In the genomic region with DNA sequence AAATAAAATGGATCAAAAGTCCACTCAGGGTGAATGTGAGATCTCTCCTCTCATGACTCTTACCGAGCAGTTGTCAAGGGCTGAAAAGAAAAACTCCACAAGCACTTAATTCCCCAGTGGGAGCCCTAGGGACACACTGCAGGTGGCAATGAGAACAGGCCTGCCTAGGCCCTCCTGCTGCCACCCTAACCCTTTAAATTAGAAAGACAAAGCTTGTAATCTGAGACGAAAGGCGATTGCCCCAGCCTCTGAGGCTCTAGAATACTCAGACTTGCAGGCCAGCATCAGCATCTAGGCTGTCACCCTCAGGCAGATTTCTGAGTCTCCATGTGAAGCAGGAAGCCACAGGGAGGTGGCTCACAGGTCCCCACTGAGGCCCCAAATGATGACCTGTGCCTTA, we compare ENCODE assay signal across 19 cellular contexts.
A peak's percentile ranks its signal among the peaks of the same experiment; 100 is the strongest.
DNase-seq lines count a peak whose midpoint lies in the region; ATAC-seq lines count a peak whose summit lies in the region.
"Had no signal": no experiment of that assay in that cellular context is flagged by ENCODE, and none has a peak within 500 bp of the region (broad histone marks: within the 10 kb centered on the region; RNA-seq: fewer than 3 reads in every experiment).

No MANE protein-coding gene starts in this region.

- no peak for ATAC-seq in HG02759 (IDR thresholded peaks at IDR 0.05; ENCODE audit: unreplicated experiment)
- ATAC-seq: activated naive CD4-positive, alpha-beta T cell treated with anti-CD3 and anti-CD28 coated beads, Interleukin-2, amount 50 U/mL, for 72 hours; body of pancreas; left colon; PC-3 had no signal

- peak; percentile 31 for DNase-seq in DMS153 treated with DMSO at 0.1 percent for 48 hours (lab: John Stamatoyannopoulos, UW; ENCODE audit: unreplicated experiment)
- DNase-seq in NCI-H345 (lab: John Stamatoyannopoulos, UW) = peak; percentile 87
- peak; percentile 67 for DNase-seq in iPS DF 6.9 (ENCODE audit: low read depth, low spot score)
- no peak for DNase-seq in Ammon's horn (ENCODE audit: low spot score)
- no peak for DNase-seq in activated T-helper 1 cell treated with anti-CD3 and anti-CD28 coated beads, Interleukin-12 subunit alpha, Interleukin-12 subunit beta, Interleukin-2, Interleukin-4 antibody, amounts not matched to agents 30 ng/mL and 10 ng/mL and 1 ng/mL, durations not matched to agents 14 hours and 24 hours and 36 hours (ENCODE audit: low spot score)
- no peak for DNase-seq in H4 (ENCODE audit: low spot score)
- DNase-seq: activated CD4-positive, alpha-beta T cell treated with anti-CD3 and anti-CD28 coated beads for 4 hours; body of pancreas; dermis blood vessel endothelial cell; left colon; NCI-H446; PC-3; stimulated activated CD4-positive, alpha-beta T cell treated with anti-CD3 and anti-CD28 coated beads, Interleukin-4, amount 100 ng/mL, for 1 hour; T-helper 9 cell had no signal

- no peak overlapping the region for H3K9ac ChIP-seq in HUES64 (ENCODE audit: low read depth, low read length)

- H3K27ac ChIP-seq in HUES64 (ENCODE audit: low read depth, low read length) (peak overlapping the region; percentile 87), iPS DF 6.9 (ENCODE audit: low read length) (no peak overlapping the region)
- H3K27ac ChIP-seq: body of pancreas, esophagus muscularis mucosa had no signal

- H3K4me1 ChIP-seq in HUES64 (ENCODE audit: insufficient read depth, low read length) (peaks cover 24% of the 10 kb centered on the region), iPS DF 6.9 (ENCODE audit: control insufficient read depth, insufficient read depth, low read length) (peaks cover 8% of the 10 kb centered on the region)
- H3K4me1 ChIP-seq: body of pancreas, esophagus muscularis mucosa, HAP-1 had no signal

- peaks cover 4% of the 10 kb centered on the region for H3K9me3 Mint-ChIP-seq in activated T-helper 1 cell treated with anti-CD3 and anti-CD28 coated beads, Interleukin-12 subunit alpha, Interleukin-12 subunit beta, Interleukin-2, Interleukin-4 antibody, amounts not matched to agents 30 ng/mL and 10 ng/mL and 1 ng/mL, durations not matched to agents 14 hours and 24 hours and 36 hours

- no peaks in the 10 kb centered on the region for H3K4me1 Mint-ChIP-seq in activated T-helper 1 cell treated with anti-CD3 and anti-CD28 coated beads, Interleukin-12 subunit alpha, Interleukin-12 subunit beta, Interleukin-2, Interleukin-4 antibody, amounts not matched to agents 30 ng/mL and 10 ng/mL and 1 ng/mL, durations not matched to agents 14 hours and 24 hours and 36 hours (ENCODE audit: low read depth)

- no peak overlapping the region for H3K4me3 Mint-ChIP-seq in activated T-helper 1 cell treated with anti-CD3 and anti-CD28 coated beads, Interleukin-12 subunit alpha, Interleukin-12 subunit beta, Interleukin-2, Interleukin-4 antibody, amounts not matched to agents 30 ng/mL and 10 ng/mL and 1 ng/mL, durations not matched to agents 14 hours and 24 hours and 36 hours

- no peaks in the 10 kb centered on the region for H3K27me3 Mint-ChIP-seq in activated T-helper 1 cell treated with anti-CD3 and anti-CD28 coated beads, Interleukin-12 subunit alpha, Interleukin-12 subunit beta, Interleukin-2, Interleukin-4 antibody, amounts not matched to agents 30 ng/mL and 10 ng/mL and 1 ng/mL, durations not matched to agents 14 hours and 24 hours and 36 hours (ENCODE audit: insufficient read depth)

- WGBS in HUES64 = 1% methylated on average over 3 of the region's 3 CpGs
- WGBS in iPS DF 6.9 (ENCODE audit: insufficient coverage, insufficient read length) = no CpG with 5 or more reads among the region's 3 CpGs

- no peaks in the 10 kb centered on the region for H3K36me3 Mint-ChIP-seq in activated T-helper 1 cell treated with anti-CD3 and anti-CD28 coated beads, Interleukin-12 subunit alpha, Interleukin-12 subunit beta, Interleukin-2, Interleukin-4 antibody, amounts not matched to agents 30 ng/mL and 10 ng/mL and 1 ng/mL, durations not matched to agents 14 hours and 24 hours and 36 hours (ENCODE audit: low read depth)

- H3K9me3 ChIP-seq in HUES64 (ENCODE audit: insufficient read depth, low read depth, low read length) (no peaks in the 10 kb centered on the region), iPS DF 6.9 (ENCODE audit: control insufficient read depth, insufficient read depth, low read length) (no peaks in the 10 kb centered on the region)
- H3K9me3 ChIP-seq: body of pancreas, esophagus muscularis mucosa, HAP-1 had no signal

- no peak overlapping the region for H3K27ac Mint-ChIP-seq in activated T-helper 1 cell treated with anti-CD3 and anti-CD28 coated beads, Interleukin-12 subunit alpha, Interleukin-12 subunit beta, Interleukin-2, Interleukin-4 antibody, amounts not matched to agents 30 ng/mL and 10 ng/mL and 1 ng/mL, durations not matched to agents 14 hours and 24 hours and 36 hours
- H3K27ac Mint-ChIP-seq: activated naive CD4-positive, alpha-beta T cell treated with anti-CD3 and anti-CD28 coated beads, Interleukin-2, amount 50 U/mL, for 72 hours had no signal

- H3K4me3 ChIP-seq in HUES64 (ENCODE audit: low read length) = no peak overlapping the region
- H3K4me3 ChIP-seq in iPS DF 6.9 (ENCODE audit: low read length) = no peak overlapping the region
- H3K4me3 ChIP-seq: body of pancreas, esophagus muscularis mucosa, HAP-1 had no signal

- intact Hi-C loops in activated T-helper 1 cell treated with anti-CD3 and anti-CD28 coated beads, Interleukin-12 subunit alpha, Interleukin-12 subunit beta, Interleukin-2, Interleukin-4 antibody, amounts not matched to agents 30 ng/mL and 10 ng/mL and 1 ng/mL, durations not matched to agents 14 hours and 24 hours and 36 hours (cut with micrococcal nuclease) = no loop called here

- H3K36me3 ChIP-seq in HUES64 (ENCODE audit: insufficient read depth, low read length) (no peaks in the 10 kb centered on the region), iPS DF 6.9 (ENCODE audit: control insufficient read depth, insufficient read depth, low read length) (no peaks in the 10 kb centered on the region)
- H3K36me3 ChIP-seq: esophagus muscularis mucosa, HAP-1 had no signal

- H3K27me3 ChIP-seq in HUES64 (ENCODE audit: insufficient read depth, low read length) = no peaks in the 10 kb centered on the region
- no peaks in the 10 kb centered on the region for H3K27me3 ChIP-seq in iPS DF 6.9 (ENCODE audit: control insufficient read depth, insufficient read depth, low read length)
- H3K27me3 ChIP-seq: body of pancreas had no signal

Comparison
In these comparisons a context has a peak if more than half of its experiments do, and no peak if none do; other contexts are left out.
1. DNase-seq: peak in DMS153 treated with DMSO at 0.1 percent for 48 hours (single experiment), NCI-H345 (single experiment) and iPS DF 6.9 (single experiment); none in Ammon's horn (single experiment), activated T-helper 1 cell treated with anti-CD3 and anti-CD28 coated beads, Interleukin-12 subunit alpha, Interleukin-12 subunit beta, Interleukin-2, Interleukin-4 antibody, amounts not matched to agents 30 ng/mL and 10 ng/mL and 1 ng/mL, durations not matched to agents 14 hours and 24 hours and 36 hours (single experiment) and H4 (single experiment).